ENCODE assay signal across 17 cellular contexts in genomic region chr21:27674037-27674436, GRCh38.
DNase-seq lines count a peak whose midpoint lies in the region; ATAC-seq and TF ChIP-seq lines count a peak whose summit lies in the region.
"Had no signal": no experiment of that assay in that cellular context is flagged by ENCODE, and none has a peak within 500 bp of the region (broad histone marks: within the 10 kb centered on the region; RNA-seq: fewer than 3 reads in every experiment).

No MANE protein-coding gene starts in this region.

- no peak overlapping the region for H2AFZ ChIP-seq in fibroblast of lung (ENCODE audit: low read length)
- H2AFZ ChIP-seq: PC-9 had no signal

- in situ Hi-C loops in KBM-7 (cut with MboI; ENCODE audit: low pct_unique_long_range_greater_than_20kb, low sequenced_read_pairs), result no loop called here

- H4K20me1 ChIP-seq in fibroblast of lung (ENCODE audit: control insufficient read depth, extremely low read depth, insufficient read depth, low read length), result no peaks in the 10 kb centered on the region

- H3K27ac ChIP-seq in SK-N-MC, result peak overlapping the region; percentile 15; the same call in 1 of the 2 replicates
- H3K27ac ChIP-seq in fibroblast of lung (ENCODE audit: insufficient read depth, low read length), result peak overlapping the region; percentile 54
- H3K27ac ChIP-seq: PC-9 had no signal

- no peaks in the 10 kb centered on the region for H3K36me3 ChIP-seq in SK-N-MC (ENCODE audit: insufficient read depth, low read length)
- no peaks in the 10 kb centered on the region for H3K36me3 ChIP-seq in fibroblast of lung (ENCODE audit: control insufficient read depth, insufficient read depth, low read length)

- intact Hi-C loops in sciatic nerve (cut with DNase I), result no loop called here

- H3K4me2 ChIP-seq in fibroblast of lung (ENCODE audit: extremely low read depth, insufficient read depth, low read length), result no peak overlapping the region
- H3K4me2 ChIP-seq: PC-9 had no signal

- TF ChIP-seq CTCF in fibroblast of lung (conservative IDR thresholded peaks at IDR 0.05 in 1 of 2, IDR thresholded peaks at IDR 0.05 in 1 of 2; ENCODE audit: low read depth in 1 of 2, low read length in 2 of 2), result no peak

- H3K27me3 ChIP-seq in fibroblast of lung (ENCODE audit: control insufficient read depth, insufficient read depth, low read length), result no peaks in the 10 kb centered on the region

- H3K79me2 ChIP-seq in fibroblast of lung (ENCODE audit: control insufficient read depth, insufficient read depth, low read length), result no peaks in the 10 kb centered on the region

- DNase-seq in GM04503 (ENCODE audit: low read depth), result peak; percentile 93
- DNase-seq in SK-N-MC (ENCODE audit: low read depth, low spot score), result no peak
- DNase-seq in fibroblast of lung (ENCODE audit: low read depth in 2 of 2), result peak; percentile 77 to 84
- no peak for DNase-seq in sciatic nerve (ENCODE audit: low spot score)
- DNase-seq in SW 1271 (lab: John Stamatoyannopoulos, UW), result no peak
- DNase-seq in KBM-7, result no peak
- no peak for DNase-seq in NCI-H446 treated with DMSO at 0.1 percent for 48 hours (lab: John Stamatoyannopoulos, UW)
- no peak for DNase-seq in pons (ENCODE audit: low spot score)
- DNase-seq: activated CD4-positive, alpha-beta T cell treated with anti-CD3 and anti-CD28 coated beads for 4 hours; activated T-cell treated with anti-CD3 and anti-CD28 coated beads, Interleukin-2, amount 50 U/mL, for 24 hours; CD4-positive, alpha-beta memory T cell; natural killer cell; PC-9; right cardiac atrium; stimulated activated naive CD8-positive, alpha-beta T cell treated with anti-CD3 and anti-CD28 coated beads, Interleukin-15, Interleukin-2, amounts not matched to agents 100 U/mL and 50 U/mL, for 24 hours had no signal

- no peak overlapping the region for H3K4me3 ChIP-seq in SK-N-MC
- no peak overlapping the region for H3K4me3 ChIP-seq in fibroblast of lung (replicated peaks in 1 of 4; ENCODE audit: control extremely low read depth in 1 of 4, insufficient read depth in 1 of 4, low read depth in 3 of 4, low read length in 4 of 4)
- H3K4me3 ChIP-seq: PC-9 had no signal

- peaks cover 2% of the 10 kb centered on the region for H3K4me1 ChIP-seq in fibroblast of lung (ENCODE audit: control insufficient read depth, extremely low read depth, insufficient read depth, low read length)

- ATAC-seq in sciatic nerve, result peak; percentile 41
- ATAC-seq: HCT116; left lobe of liver; natural killer cell; right cardiac atrium; stimulated activated naive CD8-positive, alpha-beta T cell treated with anti-CD3 and anti-CD28 coated beads, Interleukin-15, Interleukin-2, amounts not matched to agents 100 U/mL and 50 U/mL, for 24 hours had no signal

- H3K9me3 ChIP-seq in SK-N-MC (ENCODE audit: low read depth, low read length) (no peaks in the 10 kb centered on the region), fibroblast of lung (ENCODE audit: control insufficient read depth, insufficient read depth, low read depth, low read length) (no peaks in the 10 kb centered on the region)

- no peak overlapping the region for H3K9ac ChIP-seq in SK-N-MC (ENCODE audit: insufficient read length)
- no peak overlapping the region for H3K9ac ChIP-seq in fibroblast of lung (ENCODE audit: insufficient read depth, low read length)

Comparison
In these comparisons a context has a peak if more than half of its experiments do, and no peak if none do; other contexts are left out.
1. DNase-seq: peak in GM04503 (single experiment) and fibroblast of lung (2 of 2); none in SK-N-MC (single experiment), sciatic nerve (single experiment), SW 1271 (0 of 2), KBM-7 (single experiment), NCI-H446 treated with DMSO at 0.1 percent for 48 hours (single experiment) and pons (single experiment).